In the genomic region with DNA sequence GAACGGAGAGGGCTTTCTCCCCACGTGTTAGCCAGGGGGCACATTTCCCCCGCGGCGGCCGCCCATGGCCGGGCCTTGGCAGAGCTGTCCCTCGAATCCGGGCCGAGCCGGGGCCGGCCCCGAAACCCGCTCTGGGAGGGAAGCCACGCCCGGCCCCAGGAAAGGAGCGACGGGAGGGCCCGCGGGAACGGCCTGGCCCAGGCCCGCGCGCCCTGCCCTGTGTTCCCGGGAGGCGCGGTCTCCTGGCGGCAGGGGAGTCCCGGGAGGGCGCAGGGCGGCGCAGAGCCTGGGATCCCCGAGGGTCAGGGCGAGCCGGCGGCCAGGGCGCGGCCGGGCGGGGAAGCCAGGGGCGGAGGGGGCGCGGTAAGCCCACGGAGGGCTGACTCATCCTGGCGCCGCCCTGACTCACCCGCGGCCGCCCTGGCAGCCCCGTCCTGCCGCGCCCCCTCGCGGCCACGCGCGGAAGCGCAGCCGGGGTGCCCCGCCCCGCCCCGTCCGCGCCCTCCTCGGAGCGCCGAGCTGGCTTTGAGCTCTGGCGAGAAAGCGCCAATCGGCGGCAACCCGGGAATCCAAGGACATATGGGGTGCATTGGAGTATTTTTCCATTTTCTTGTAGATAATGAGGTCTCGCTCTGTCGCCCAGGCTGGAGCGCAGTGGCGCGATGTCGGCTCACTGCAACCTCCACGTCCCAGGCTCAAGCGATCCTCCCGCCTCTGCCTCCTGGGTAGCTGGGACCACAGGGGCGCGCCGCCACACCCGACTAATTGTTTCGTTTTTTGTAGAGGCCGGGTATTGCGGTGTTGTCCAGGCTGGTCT, we compare ENCODE assay signal across 1 cellular context.
TF ChIP-seq lines count a peak whose summit lies in the region.

No MANE protein-coding gene starts in this region.

TF ChIP-seq in GM12878, 131 proteins besides CTCF, POLR2A, EP300 and RAD21 (continued from another document and continues in another):
- TF ChIP-seq CREB1 (IDR thresholded peaks at IDR 0.05; ENCODE audit: low read depth) (no peak), ESRRA (IDR thresholded peaks at IDR 0.05; ENCODE audit: low read length) (peak; percentile 62; the same call in 1 of the 2 replicates), NBN (IDR thresholded peaks at IDR 0.05) (no peak), RB1 (IDR thresholded peaks at IDR 0.05; ENCODE audit: borderline replicate concordance) (peak; percentile 86; the same call in 1 of the 2 replicates), POLR2AphosphoS2 (IDR thresholded peaks at IDR 0.05; ENCODE audit: low read depth, low read length) (no peak), CHD1 (IDR thresholded peaks at IDR 0.05; ENCODE audit: low read depth, low read length) (no peak), FOXK2 (IDR thresholded peaks at IDR 0.05) (no peak), SMAD1 (IDR thresholded peaks at IDR 0.05; ENCODE audit: low read depth, partially characterized antibody) (no peak), PML (IDR thresholded peaks at IDR 0.05; ENCODE audit: low read length) (no peak), ZNF622 (IDR thresholded peaks at IDR 0.05) (no peak), ATF7 (IDR thresholded peaks at IDR 0.05; ENCODE audit: low read depth) (no peak), ZNF24 (IDR thresholded peaks at IDR 0.05) (0 out of 2 replicates have a peak, but pooled peaks have one; percentile 34), ZNF274 (IDR thresholded peaks at IDR 0.05; ENCODE audit: insufficient read depth, insufficient read length) (no peak), RUNX3 (IDR thresholded peaks at IDR 0.05; ENCODE audit: low read length) (no peak), POU2F2 (IDR thresholded peaks at IDR 0.05; ENCODE audit: borderline replicate concordance, low read depth, low read length) (no peak), NR2C2 (IDR thresholded peaks at IDR 0.05; ENCODE audit: borderline replicate concordance, control insufficient read depth, insufficient read length, low read depth) (no peak), ASH2L (IDR thresholded peaks at IDR 0.05; ENCODE audit: borderline replicate concordance, low read depth) (no peak), CBX5 (IDR thresholded peaks at IDR 0.05; ENCODE audit: low read depth) (no peak), WRNIP1 (IDR thresholded peaks at IDR 0.05; ENCODE audit: borderline replicate concordance, low read depth, low read length) (no peak), NR2F1 (conservative IDR thresholded peaks at IDR 0.05) (peak; percentile 78), BMI1 (IDR thresholded peaks at IDR 0.05; ENCODE audit: borderline replicate concordance) (no peak), CBFB (IDR thresholded peaks at IDR 0.05; ENCODE audit: low read depth) (no peak), TAF1 (IDR thresholded peaks at IDR 0.05; ENCODE audit: borderline replicate concordance, low read depth, low read length) (no peak), IKZF1 (conservative IDR thresholded peaks at IDR 0.05) (peak; percentile 88), NR2C1 (IDR thresholded peaks at IDR 0.05) (peak; percentile 27; the same call in 1 of the 2 replicates), KAT2A (conservative IDR thresholded peaks at IDR 0.05; ENCODE audit: control insufficient read depth, low read depth, low read length) (no peak), RAD51 (IDR thresholded peaks at IDR 0.05) (no peak), HCFC1 (IDR thresholded peaks at IDR 0.05; ENCODE audit: low read length) (no peak), SIX5 (IDR thresholded peaks at IDR 0.05; ENCODE audit: low read depth, low read length, severe bottlenecking) (no peak), SMARCA5 (IDR thresholded peaks at IDR 0.05) (peak; percentile 92), TCF7 (IDR thresholded peaks at IDR 0.05; ENCODE audit: borderline replicate concordance) (no peak), IKZF2 (IDR thresholded peaks at IDR 0.05) (no peak), RELA (IDR thresholded peaks at IDR 0.05; ENCODE audit: borderline replicate concordance, partially characterized antibody) (peak; percentile 59), GABPA (IDR thresholded peaks at IDR 0.05; ENCODE audit: low read depth) (no peak), LARP7 (IDR thresholded peaks at IDR 0.05) (peak; percentile 88), ZZZ3 (IDR thresholded peaks at IDR 0.05; ENCODE audit: control insufficient read depth, insufficient read length, low read depth) (no peak), JUND (IDR thresholded peaks at IDR 0.05; ENCODE audit: low read depth, low read length) (peak; percentile 77), BHLHE40 (IDR thresholded peaks at IDR 0.05; ENCODE audit: borderline replicate concordance in 1 of 2, low read depth in 2 of 2, low read length in 1 of 2) (peak; percentile 45 to 67; a peak in 2 of 4 replicates), TBL1XR1 (IDR thresholded peaks at IDR 0.05; ENCODE audit: low read depth, low read length) (no peak)
- TF ChIP-seq, protein P1, sequence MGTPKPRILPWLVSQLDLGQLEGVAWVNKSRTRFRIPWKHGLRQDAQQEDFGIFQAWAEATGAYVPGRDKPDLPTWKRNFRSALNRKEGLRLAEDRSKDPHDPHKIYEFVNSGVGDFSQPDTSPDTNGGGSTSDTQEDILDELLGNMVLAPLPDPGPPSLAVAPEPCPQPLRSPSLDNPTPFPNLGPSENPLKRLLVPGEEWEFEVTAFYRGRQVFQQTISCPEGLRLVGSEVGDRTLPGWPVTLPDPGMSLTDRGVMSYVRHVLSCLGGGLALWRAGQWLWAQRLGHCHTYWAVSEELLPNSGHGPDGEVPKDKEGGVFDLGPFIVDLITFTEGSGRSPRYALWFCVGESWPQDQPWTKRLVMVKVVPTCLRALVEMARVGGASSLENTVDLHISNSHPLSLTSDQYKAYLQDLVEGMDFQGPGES (IDR thresholded peaks at IDR 0.05): no peak
- TF ChIP-seq, protein P2, sequence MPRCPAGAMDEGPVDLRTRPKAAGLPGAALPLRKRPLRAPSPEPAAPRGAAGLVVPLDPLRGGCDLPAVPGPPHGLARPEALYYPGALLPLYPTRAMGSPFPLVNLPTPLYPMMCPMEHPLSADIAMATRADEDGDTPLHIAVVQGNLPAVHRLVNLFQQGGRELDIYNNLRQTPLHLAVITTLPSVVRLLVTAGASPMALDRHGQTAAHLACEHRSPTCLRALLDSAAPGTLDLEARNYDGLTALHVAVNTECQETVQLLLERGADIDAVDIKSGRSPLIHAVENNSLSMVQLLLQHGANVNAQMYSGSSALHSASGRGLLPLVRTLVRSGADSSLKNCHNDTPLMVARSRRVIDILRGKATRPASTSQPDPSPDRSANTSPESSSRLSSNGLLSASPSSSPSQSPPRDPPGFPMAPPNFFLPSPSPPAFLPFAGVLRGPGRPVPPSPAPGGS (IDR thresholded peaks at IDR 0.05; ENCODE audit: borderline replicate concordance, insufficient read depth, low read depth, low read length, poor library complexity, severe bottlenecking): no peak
- TF ChIP-seq, protein P3, sequence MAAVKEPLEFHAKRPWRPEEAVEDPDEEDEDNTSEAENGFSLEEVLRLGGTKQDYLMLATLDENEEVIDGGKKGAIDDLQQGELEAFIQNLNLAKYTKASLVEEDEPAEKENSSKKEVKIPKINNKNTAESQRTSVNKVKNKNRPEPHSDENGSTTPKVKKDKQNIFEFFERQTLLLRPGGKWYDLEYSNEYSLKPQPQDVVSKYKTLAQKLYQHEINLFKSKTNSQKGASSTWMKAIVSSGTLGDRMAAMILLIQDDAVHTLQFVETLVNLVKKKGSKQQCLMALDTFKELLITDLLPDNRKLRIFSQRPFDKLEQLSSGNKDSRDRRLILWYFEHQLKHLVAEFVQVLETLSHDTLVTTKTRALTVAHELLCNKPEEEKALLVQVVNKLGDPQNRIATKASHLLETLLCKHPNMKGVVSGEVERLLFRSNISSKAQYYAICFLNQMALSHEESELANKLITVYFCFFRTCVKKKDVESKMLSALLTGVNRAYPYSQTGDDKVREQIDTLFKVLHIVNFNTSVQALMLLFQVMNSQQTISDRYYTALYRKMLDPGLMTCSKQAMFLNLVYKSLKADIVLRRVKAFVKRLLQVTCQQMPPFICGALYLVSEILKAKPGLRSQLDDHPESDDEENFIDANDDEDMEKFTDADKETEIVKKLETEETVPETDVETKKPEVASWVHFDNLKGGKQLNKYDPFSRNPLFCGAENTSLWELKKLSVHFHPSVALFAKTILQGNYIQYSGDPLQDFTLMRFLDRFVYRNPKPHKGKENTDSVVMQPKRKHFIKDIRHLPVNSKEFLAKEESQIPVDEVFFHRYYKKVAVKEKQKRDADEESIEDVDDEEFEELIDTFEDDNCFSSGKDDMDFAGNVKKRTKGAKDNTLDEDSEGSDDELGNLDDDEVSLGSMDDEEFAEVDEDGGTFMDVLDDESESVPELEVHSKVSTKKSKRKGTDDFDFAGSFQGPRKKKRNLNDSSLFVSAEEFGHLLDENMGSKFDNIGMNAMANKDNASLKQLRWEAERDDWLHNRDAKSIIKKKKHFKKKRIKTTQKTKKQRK (IDR thresholded peaks at IDR 0.05; ENCODE audit: low read depth, low read length): no peak
- TF ChIP-seq, protein P4, sequence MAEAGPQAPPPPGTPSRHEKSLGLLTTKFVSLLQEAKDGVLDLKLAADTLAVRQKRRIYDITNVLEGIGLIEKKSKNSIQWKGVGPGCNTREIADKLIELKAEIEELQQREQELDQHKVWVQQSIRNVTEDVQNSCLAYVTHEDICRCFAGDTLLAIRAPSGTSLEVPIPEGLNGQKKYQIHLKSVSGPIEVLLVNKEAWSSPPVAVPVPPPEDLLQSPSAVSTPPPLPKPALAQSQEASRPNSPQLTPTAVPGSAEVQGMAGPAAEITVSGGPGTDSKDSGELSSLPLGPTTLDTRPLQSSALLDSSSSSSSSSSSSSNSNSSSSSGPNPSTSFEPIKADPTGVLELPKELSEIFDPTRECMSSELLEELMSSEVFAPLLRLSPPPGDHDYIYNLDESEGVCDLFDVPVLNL (IDR thresholded peaks at IDR 0.05; ENCODE audit: low read depth, low read length): no peak
- TF ChIP-seq, protein P5, sequence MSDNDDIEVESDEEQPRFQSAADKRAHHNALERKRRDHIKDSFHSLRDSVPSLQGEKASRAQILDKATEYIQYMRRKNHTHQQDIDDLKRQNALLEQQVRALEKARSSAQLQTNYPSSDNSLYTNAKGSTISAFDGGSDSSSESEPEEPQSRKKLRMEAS (IDR thresholded peaks at IDR 0.05; ENCODE audit: low read depth, low read length): 0 out of 2 replicates have a peak, but pooled peaks have one; percentile 25
- TF ChIP-seq, protein P6, sequence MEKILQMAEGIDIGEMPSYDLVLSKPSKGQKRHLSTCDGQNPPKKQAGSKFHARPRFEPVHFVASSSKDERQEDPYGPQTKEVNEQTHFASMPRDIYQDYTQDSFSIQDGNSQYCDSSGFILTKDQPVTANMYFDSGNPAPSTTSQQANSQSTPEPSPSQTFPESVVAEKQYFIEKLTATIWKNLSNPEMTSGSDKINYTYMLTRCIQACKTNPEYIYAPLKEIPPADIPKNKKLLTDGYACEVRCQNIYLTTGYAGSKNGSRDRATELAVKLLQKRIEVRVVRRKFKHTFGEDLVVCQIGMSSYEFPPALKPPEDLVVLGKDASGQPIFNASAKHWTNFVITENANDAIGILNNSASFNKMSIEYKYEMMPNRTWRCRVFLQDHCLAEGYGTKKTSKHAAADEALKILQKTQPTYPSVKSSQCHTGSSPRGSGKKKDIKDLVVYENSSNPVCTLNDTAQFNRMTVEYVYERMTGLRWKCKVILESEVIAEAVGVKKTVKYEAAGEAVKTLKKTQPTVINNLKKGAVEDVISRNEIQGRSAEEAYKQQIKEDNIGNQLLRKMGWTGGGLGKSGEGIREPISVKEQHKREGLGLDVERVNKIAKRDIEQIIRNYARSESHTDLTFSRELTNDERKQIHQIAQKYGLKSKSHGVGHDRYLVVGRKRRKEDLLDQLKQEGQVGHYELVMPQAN (conservative IDR thresholded peaks at IDR 0.05): peak; percentile 56
- TF ChIP-seq, protein P7, sequence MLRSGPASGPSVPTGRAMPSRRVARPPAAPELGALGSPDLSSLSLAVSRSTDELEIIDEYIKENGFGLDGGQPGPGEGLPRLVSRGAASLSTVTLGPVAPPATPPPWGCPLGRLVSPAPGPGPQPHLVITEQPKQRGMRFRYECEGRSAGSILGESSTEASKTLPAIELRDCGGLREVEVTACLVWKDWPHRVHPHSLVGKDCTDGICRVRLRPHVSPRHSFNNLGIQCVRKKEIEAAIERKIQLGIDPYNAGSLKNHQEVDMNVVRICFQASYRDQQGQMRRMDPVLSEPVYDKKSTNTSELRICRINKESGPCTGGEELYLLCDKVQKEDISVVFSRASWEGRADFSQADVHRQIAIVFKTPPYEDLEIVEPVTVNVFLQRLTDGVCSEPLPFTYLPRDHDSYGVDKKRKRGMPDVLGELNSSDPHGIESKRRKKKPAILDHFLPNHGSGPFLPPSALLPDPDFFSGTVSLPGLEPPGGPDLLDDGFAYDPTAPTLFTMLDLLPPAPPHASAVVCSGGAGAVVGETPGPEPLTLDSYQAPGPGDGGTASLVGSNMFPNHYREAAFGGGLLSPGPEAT (IDR thresholded peaks at IDR 0.05; ENCODE audit: low read depth): no peak
- TF ChIP-seq, protein P8, sequence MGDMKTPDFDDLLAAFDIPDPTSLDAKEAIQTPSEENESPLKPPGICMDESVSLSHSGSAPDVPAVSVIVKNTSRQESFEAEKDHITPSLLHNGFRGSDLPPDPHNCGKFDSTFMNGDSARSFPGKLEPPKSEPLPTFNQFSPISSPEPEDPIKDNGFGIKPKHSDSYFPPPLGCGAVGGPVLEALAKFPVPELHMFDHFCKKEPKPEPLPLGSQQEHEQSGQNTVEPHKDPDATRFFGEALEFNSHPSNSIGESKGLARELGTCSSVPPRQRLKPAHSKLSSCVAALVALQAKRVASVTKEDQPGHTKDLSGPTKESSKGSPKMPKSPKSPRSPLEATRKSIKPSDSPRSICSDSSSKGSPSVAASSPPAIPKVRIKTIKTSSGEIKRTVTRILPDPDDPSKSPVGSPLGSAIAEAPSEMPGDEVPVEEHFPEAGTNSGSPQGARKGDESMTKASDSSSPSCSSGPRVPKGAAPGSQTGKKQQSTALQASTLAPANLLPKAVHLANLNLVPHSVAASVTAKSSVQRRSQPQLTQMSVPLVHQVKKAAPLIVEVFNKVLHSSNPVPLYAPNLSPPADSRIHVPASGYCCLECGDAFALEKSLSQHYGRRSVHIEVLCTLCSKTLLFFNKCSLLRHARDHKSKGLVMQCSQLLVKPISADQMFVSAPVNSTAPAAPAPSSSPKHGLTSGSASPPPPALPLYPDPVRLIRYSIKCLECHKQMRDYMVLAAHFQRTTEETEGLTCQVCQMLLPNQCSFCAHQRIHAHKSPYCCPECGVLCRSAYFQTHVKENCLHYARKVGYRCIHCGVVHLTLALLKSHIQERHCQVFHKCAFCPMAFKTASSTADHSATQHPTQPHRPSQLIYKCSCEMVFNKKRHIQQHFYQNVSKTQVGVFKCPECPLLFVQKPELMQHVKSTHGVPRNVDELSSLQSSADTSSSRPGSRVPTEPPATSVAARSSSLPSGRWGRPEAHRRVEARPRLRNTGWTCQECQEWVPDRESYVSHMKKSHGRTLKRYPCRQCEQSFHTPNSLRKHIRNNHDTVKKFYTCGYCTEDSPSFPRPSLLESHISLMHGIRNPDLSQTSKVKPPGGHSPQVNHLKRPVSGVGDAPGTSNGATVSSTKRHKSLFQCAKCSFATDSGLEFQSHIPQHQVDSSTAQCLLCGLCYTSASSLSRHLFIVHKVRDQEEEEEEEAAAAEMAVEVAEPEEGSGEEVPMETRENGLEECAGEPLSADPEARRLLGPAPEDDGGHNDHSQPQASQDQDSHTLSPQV (IDR thresholded peaks at IDR 0.05): 0 out of 2 replicates have a peak, but pooled peaks have one; percentile 70
- TF ChIP-seq, protein P9, sequence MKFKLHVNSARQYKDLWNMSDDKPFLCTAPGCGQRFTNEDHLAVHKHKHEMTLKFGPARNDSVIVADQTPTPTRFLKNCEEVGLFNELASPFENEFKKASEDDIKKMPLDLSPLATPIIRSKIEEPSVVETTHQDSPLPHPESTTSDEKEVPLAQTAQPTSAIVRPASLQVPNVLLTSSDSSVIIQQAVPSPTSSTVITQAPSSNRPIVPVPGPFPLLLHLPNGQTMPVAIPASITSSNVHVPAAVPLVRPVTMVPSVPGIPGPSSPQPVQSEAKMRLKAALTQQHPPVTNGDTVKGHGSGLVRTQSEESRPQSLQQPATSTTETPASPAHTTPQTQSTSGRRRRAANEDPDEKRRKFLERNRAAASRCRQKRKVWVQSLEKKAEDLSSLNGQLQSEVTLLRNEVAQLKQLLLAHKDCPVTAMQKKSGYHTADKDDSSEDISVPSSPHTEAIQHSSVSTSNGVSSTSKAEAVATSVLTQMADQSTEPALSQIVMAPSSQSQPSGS (IDR thresholded peaks at IDR 0.05; ENCODE audit: low read length): no peak
